Comparison of ENCODE assay signal across 12 cellular contexts in the genomic region with DNA sequence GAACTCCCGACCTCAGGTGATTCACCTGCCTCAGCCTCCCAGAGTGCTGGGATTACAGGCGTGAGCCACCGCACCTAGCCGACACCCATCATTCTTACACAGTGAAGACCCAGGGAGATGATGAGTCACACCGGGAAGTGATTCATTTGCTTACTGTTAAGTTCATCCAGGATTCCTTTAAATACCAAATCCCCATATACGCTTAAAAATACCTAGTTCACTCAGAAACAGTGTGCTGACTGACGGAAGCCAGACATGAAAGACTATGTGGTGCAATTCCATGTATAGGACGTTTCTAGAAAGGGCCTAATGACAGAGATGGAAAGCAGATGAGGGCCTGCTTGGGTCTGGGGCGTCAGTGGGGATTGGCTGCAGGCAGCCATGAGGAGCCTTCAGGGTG.
A peak's percentile ranks its signal among the peaks of the same experiment; 100 is the strongest.
DNase-seq lines count a peak whose midpoint lies in the region; ATAC-seq, FAIRE-seq and TF ChIP-seq lines count a peak whose summit lies in the region.
"Had no signal": no experiment of that assay in that cellular context is flagged by ENCODE, and none has a peak within 500 bp of the region (broad histone marks: within the 10 kb centered on the region; RNA-seq: fewer than 3 reads in every experiment).

No MANE protein-coding gene starts in this region.

- ATAC-seq in IMR-90 (ENCODE audit: low read depth), result peak; percentile 72
- ATAC-seq in K562, result peak; percentile 25; the same call in 1 of the 3 replicates
- ATAC-seq: effector memory CD8-positive, alpha-beta T cell; stimulated activated memory B cell treated with anti-CD40 and anti-IgM and Interleukin-4, amounts not matched to agents 10 μg/mL and 1 μg/mL and 100 μg/mL, for 72 hours had no signal

- H4K5ac ChIP-seq in IMR-90 (ENCODE audit: low read depth, low read length), result peak overlapping the region; percentile 19; the same call in 1 of the 2 replicates

- in situ Hi-C loops in IMR-90 (cut with MboI; ENCODE audit: low sequenced_read_pairs), result no loop called here
- in situ Hi-C loops in K562 (cut with MboI), result no loop called here

- CTCF ChIA-PET in IMR-90 (lab: Yijun Ruan, JAX), result no interaction called here
- CTCF ChIA-PET in K562 (lab: Yijun Ruan, JAX; ENCODE audit: low intra/inter-chr PET ratio), result no interaction called here

- H3K9me1 ChIP-seq in IMR-90 (ENCODE audit: insufficient read depth, low read length) (peaks cover 19% of the 10 kb centered on the region), K562 (ENCODE audit: control insufficient read depth, insufficient read depth, low read length) (no peaks in the 10 kb centered on the region)

- peak overlapping the region; percentile 88; the same call in 1 of the 3 replicates for H2BK15ac ChIP-seq in IMR-90 (ENCODE audit: low read depth, low read length)

- intact Hi-C loops in IMR-90 (cut with micrococcal nuclease) (no loop called here), K562 (cut with micrococcal nuclease) (no loop called here)

- TF ChIP-seq RAD21 in IMR-90 (IDR thresholded peaks at IDR 0.05; ENCODE audit: low read length) (no peak), K562 (CRISPR knock-in tag; conservative IDR thresholded peaks at IDR 0.05 in 1 of 2, IDR thresholded peaks at IDR 0.05 in 1 of 2) (no peak)

- peak overlapping the region; percentile 72 for H3K14ac ChIP-seq in IMR-90 (replicated peaks; ENCODE audit: low read depth, low read length)

- H3K36me3 ChIP-seq in ES-I3 (ENCODE audit: insufficient read depth, low read length), result no peaks in the 10 kb centered on the region; the same call in 1 of the 2 replicates
- H3K36me3 ChIP-seq in IMR-90 (ENCODE audit: control insufficient read depth, insufficient read depth, low read length), result no peaks in the 10 kb centered on the region
- peaks cover 5% of the 10 kb centered on the region; the same call in 2 of the 3 replicates for H3K36me3 ChIP-seq in K562 (ENCODE audit: control insufficient read depth, insufficient read depth, low read length)

- H3K4me1 ChIP-seq in ES-I3 (ENCODE audit: insufficient read depth, low read length) (no peaks in the 10 kb centered on the region), IMR-90 (ENCODE audit: control insufficient read depth, insufficient read depth, low read length) (peaks cover 9% of the 10 kb centered on the region), K562 (replicated peaks in 1 of 2; ENCODE audit: control insufficient read depth in 2 of 2, insufficient read depth in 2 of 2, low read length in 2 of 2) (peaks cover 19% of the 10 kb centered on the region in 2 experiments)

- WGBS in IMR-90 (ENCODE audit: extremely low coverage in 2 of 2, insufficient read length in 1 of 2), 2 experiments, result 43% methylated on average over 4 of the region's 9 CpGs; no CpG with 5 or more reads in 1 of the 2 experiments
- 43% methylated on average over 9 of the region's 9 CpGs for WGBS in K562 (ENCODE audit: insufficient coverage, low coverage, missing lambda C conversion rate)

- peak overlapping the region; percentile 31; the same call in 1 of the 2 replicates for H3K27ac ChIP-seq in IMR-90 (ENCODE audit: insufficient read depth, low read length)
- H3K27ac ChIP-seq in K562 (ENCODE audit: extremely low read depth, low read depth, low read length), result no peak overlapping the region

- FAIRE-seq in K562 (lab: Jason Lieb, UNC) (no peak), GM19239 (lab: Jason Lieb, UNC) (no peak)

- no peak overlapping the region for H3K56ac ChIP-seq in IMR-90 (ENCODE audit: extremely low read depth, insufficient read depth, low read length)

- peak overlapping the region; percentile 88 for H2BK5ac ChIP-seq in IMR-90 (ENCODE audit: low read depth, low read length, poor library complexity, severe bottlenecking)

- no peak for TF ChIP-seq EP300 in K562 (IDR thresholded peaks at IDR 0.05; ENCODE audit: low read length)

- peak; percentile 95 for DNase-seq in IMR-90
- peak in 1 of 4 experiments; percentile 33 for DNase-seq in K562 (ENCODE audit: extremely low read depth in 1 of 4, low spot score in 3 of 4)
- peak; percentile 49 for DNase-seq in mesenteric fat pad (ENCODE audit: low spot score)
- no peak for DNase-seq in anterior cingulate cortex (lab: John Stamatoyannopoulos, UW)
- no peak for DNase-seq in GM19239 (ENCODE audit: insufficient read length, low spot score)
- DNase-seq in GM19238 (ENCODE audit: insufficient read length, low spot score), result no peak
- DNase-seq: effector memory CD8-positive, alpha-beta T cell; NCI-H1436; NCI-H774; stimulated activated CD4-positive, alpha-beta T cell treated with anti-CD3 and anti-CD28 coated beads, Interleukin-1b, Interleukin-23, amount 100 ng/mL, for 48 hours had no signal

- peak overlapping the region; percentile 51 to 79; a peak in 3 of 4 replicates for H4K8ac ChIP-seq in IMR-90 (ENCODE audit: low read depth in 2 of 2, low read length in 2 of 2)

- POLR2A ChIA-PET in IMR-90 (lab: Charles Lee; ENCODE audit: unreplicated experiment) (no interaction called here), K562 (lab: Yijun Ruan, JAX) (no interaction called here)

- peaks cover 13 to 54% of the 10 kb centered on the region in 2 experiments; a peak in 3 of 4 replicates for H3K79me1 ChIP-seq in IMR-90 (ENCODE audit: low read depth in 1 of 2, low read length in 2 of 2)

- dilution Hi-C loops in IMR-90 (cut with HindIII; ENCODE audit: low sequenced_read_pairs, unreplicated experiment), result no loop called here

- H3K27me3 ChIP-seq in IMR-90 (ENCODE audit: control insufficient read depth, insufficient read depth, low read length) (no peaks in the 10 kb centered on the region), K562 (ENCODE audit: control insufficient read depth in 2 of 2, insufficient read depth in 2 of 2, low read length in 2 of 2) (no peaks in the 10 kb centered on the region)

- peak overlapping the region; percentile 88 for H2BK20ac ChIP-seq in IMR-90 (ENCODE audit: low read depth, low read length)

- H2BK120ac ChIP-seq in IMR-90 (ENCODE audit: low read depth, low read length), result peak overlapping the region; percentile 89

- H2AK5ac ChIP-seq in IMR-90 (ENCODE audit: low read depth, low read length), result peak overlapping the region; percentile 93

- H3K18ac ChIP-seq in IMR-90 (ENCODE audit: low read depth, low read length), result peak overlapping the region; percentile 18; the same call in 1 of the 2 replicates

- TF ChIP-seq POLR2A in IMR-90 (IDR thresholded peaks at IDR 0.05; ENCODE audit: low read depth, low read length) (no peak), K562 (conservative IDR thresholded peaks at IDR 0.05) (no peak)

- H3K23ac ChIP-seq in IMR-90 (ENCODE audit: low read depth, low read length), result peak overlapping the region; percentile 78; the same call in 1 of the 2 replicates

- peak overlapping the region; percentile 80 for H2AK9ac ChIP-seq in IMR-90 (replicated peaks; ENCODE audit: low read depth, low read length, poor library complexity)

- H3K4me3 ChIP-seq in IMR-90 (ENCODE audit: insufficient read depth, low read depth, low read length) (no peak overlapping the region), K562 (no peak overlapping the region)

- H3K4me2 ChIP-seq in IMR-90 (ENCODE audit: low read depth, low read length) (peak overlapping the region; percentile 23; the same call in 1 of the 2 replicates), K562 (ENCODE audit: insufficient read depth, low read length) (no peak overlapping the region)

- no peak for TF ChIP-seq CTCF in IMR-90 (conservative IDR thresholded peaks at IDR 0.05; ENCODE audit: low read depth, low read length)
- no peak for TF ChIP-seq CTCF in K562 (IDR thresholded peaks at IDR 0.05 in 2 of 3, conservative IDR thresholded peaks at IDR 0.05 in 1 of 3; ENCODE audit: insufficient read depth in 2 of 3, low read depth in 1 of 3, low read length in 3 of 3)

- no peaks in the 10 kb centered on the region for H4K20me1 ChIP-seq in IMR-90 (ENCODE audit: insufficient read depth, low read length)
- no peaks in the 10 kb centered on the region for H4K20me1 ChIP-seq in K562 (replicated peaks; ENCODE audit: control insufficient read depth, insufficient read depth, low read length)

- peak overlapping the region; percentile 50 for H2AFZ ChIP-seq in IMR-90 (replicated peaks; ENCODE audit: low read length, poor library complexity)
- H2AFZ ChIP-seq in K562 (ENCODE audit: low read depth, low read length), result no peak overlapping the region

- no peaks in the 10 kb centered on the region for H3K9me3 ChIP-seq in ES-I3 (ENCODE audit: control insufficient read depth, insufficient read depth, low read length)
- H3K9me3 ChIP-seq in IMR-90 (ENCODE audit: control insufficient read depth, insufficient read depth, low read length), result no peaks in the 10 kb centered on the region
- no peaks in the 10 kb centered on the region for H3K9me3 ChIP-seq in K562 (replicated peaks; ENCODE audit: control insufficient read depth, insufficient read depth, low read depth, low read length)

- H3K9ac ChIP-seq in ES-I3 (ENCODE audit: low read depth, low read length), result peak overlapping the region; percentile 24; the same call in 1 of the 2 replicates
- no peak overlapping the region for H3K9ac ChIP-seq in IMR-90 (ENCODE audit: low read depth, low read length)
- H3K9ac ChIP-seq in K562 (ENCODE audit: insufficient read depth in 1 of 2, low read depth in 2 of 2, low read length in 2 of 2), result no peak overlapping the region

- H4K91ac ChIP-seq in IMR-90 (ENCODE audit: insufficient read depth, low read depth, low read length), result peak overlapping the region; percentile 80

- H3K79me2 ChIP-seq in K562 (ENCODE audit: control insufficient read depth, insufficient read depth, low read length), result peaks cover 27% of the 10 kb centered on the region

- H3K4ac ChIP-seq in IMR-90 (ENCODE audit: low read depth, low read length), result peak overlapping the region; percentile 81

- BruUV-seq in IMR-90 (replicated peaks; lab: Mats Ljungman, UMichigan) (no TSS peak), K562 (replicated peaks; lab: Mats Ljungman, UMichigan) (no TSS peak)

TF ChIP-seq in IMR-90, 13 proteins besides CTCF, POLR2A, EP300 and RAD21 (continues in another document):
- peak; percentile 87 for TF ChIP-seq FOS (IDR thresholded peaks at IDR 0.05; ENCODE audit: low read depth, low read length)
- TF ChIP-seq MXI1 (IDR thresholded peaks at IDR 0.05; ENCODE audit: borderline replicate concordance, low read depth, low read length), result no peak
- no peak for TF ChIP-seq CHD1 (IDR thresholded peaks at IDR 0.05; ENCODE audit: low read depth, low read length)

TF ChIP-seq in K562, 482 proteins besides CTCF, POLR2A, EP300 and RAD21 (continues in another document):
- TF ChIP-seq ZNF41 (CRISPR knock-in tag; conservative IDR thresholded peaks at IDR 0.05) (no peak), ZNF77 (CRISPR knock-in tag; IDR thresholded peaks at IDR 0.05) (no peak), STAG1 (CRISPR knock-in tag; IDR thresholded peaks at IDR 0.05; ENCODE audit: borderline replicate concordance) (no peak)

Comparison
In these comparisons a context has a peak if more than half of its experiments do, and no peak if none do; other contexts are left out.
1. DNase-seq: peak in IMR-90 (single experiment) and mesenteric fat pad (single experiment); none in anterior cingulate cortex (0 of 58), GM19239 (single experiment) and GM19238 (single experiment).